ENCODE assay signal across 20 cellular contexts in genomic region chr6:168442646-168443045, GRCh38. TPM values are rescaled to one million over a fixed set of nuclear protein-coding genes. Genes with fewer than 3 reads are reported as not detected.
A peak's percentile ranks its signal among the peaks of the same experiment; 100 is the strongest.
DNase-seq lines count a peak whose midpoint lies in the region; ATAC-seq and TF ChIP-seq lines count a peak whose summit lies in the region.
"Had no signal": no experiment of that assay in that cellular context is flagged by ENCODE, and none has a peak within 500 bp of the region (broad histone marks: within the 10 kb centered on the region; RNA-seq: fewer than 3 reads in every experiment).

No MANE protein-coding gene starts in this region.

- H3K4me3 ChIP-seq in H7 (ENCODE audit: insufficient read depth, low read depth, low read length), result no peak overlapping the region
- no peak overlapping the region for H3K4me3 ChIP-seq in mesendoderm (ENCODE audit: low read length)
- H3K4me3 ChIP-seq in stomach smooth muscle (ENCODE audit: low read length in 2 of 2), result peak overlapping the region; percentile 82 to 86
- H3K4me3 ChIP-seq: body of pancreas had no signal

- no peak overlapping the region for H2AK5ac ChIP-seq in mesendoderm (ENCODE audit: low read length)

- H3K9me3 Mint-ChIP-seq in chondrocyte (ENCODE audit: low read depth), result no peaks in the 10 kb centered on the region
- H3K9me3 Mint-ChIP-seq: activated CD4-positive, alpha-beta memory T cell treated with anti-CD3 and anti-CD28 coated beads for 36 hours; activated naive CD4-positive, alpha-beta T cell treated with anti-CD3 and anti-CD28 coated beads, Interleukin-2, amount 10 ng/mL, durations not matched to agents 7 days and 5 days; T-helper 1 cell treated with Interleukin-12 subunit alpha and Interleukin-12 subunit beta and Interleukin-4 antibody, amounts not matched to agents 30 μg/mL and 1 μg/mL, for 36 hours had no signal

- H3K18ac ChIP-seq in mesendoderm (ENCODE audit: low read length), result no peak overlapping the region

- H2BK5ac ChIP-seq in mesendoderm (ENCODE audit: low read length), result no peak overlapping the region

- H3K79me2 ChIP-seq in mesendoderm (ENCODE audit: control insufficient read depth, insufficient read depth, low read length), result no peaks in the 10 kb centered on the region

- no peaks in the 10 kb centered on the region for H3K9me3 ChIP-seq in stomach smooth muscle (ENCODE audit: control insufficient read depth in 2 of 2, low read length in 2 of 2)
- H3K9me3 ChIP-seq: body of pancreas, upper lobe of left lung had no signal

- no peak overlapping the region for H3K23ac ChIP-seq in mesendoderm (ENCODE audit: low read length)

- H3K4me1 ChIP-seq in mesendoderm (ENCODE audit: control insufficient read depth, low read depth, low read length) (peaks cover 4% of the 10 kb centered on the region), stomach smooth muscle (ENCODE audit: control insufficient read depth, insufficient read depth, low read length) (peaks cover 34% of the 10 kb centered on the region)

- H3K56ac ChIP-seq in mesendoderm (ENCODE audit: low read length), result no peak overlapping the region

- TF ChIP-seq CTCF in chondrocyte (IDR thresholded peaks at IDR 0.05) (peak; percentile 21), omental fat pad (IDR thresholded peaks at IDR 0.05) (no peak)

- H3K27me3 Mint-ChIP-seq in chondrocyte (ENCODE audit: low read depth), result peaks cover 24% of the 10 kb centered on the region

- H2BK120ac ChIP-seq in mesendoderm (ENCODE audit: low read depth, low read length), result no peak overlapping the region

- H3K9ac ChIP-seq in mesendoderm (ENCODE audit: low read length) (no peak overlapping the region), stomach smooth muscle (ENCODE audit: low read length in 2 of 2) (peak overlapping the region; percentile 68 to 70)

- no peak overlapping the region for H3K4ac ChIP-seq in mesendoderm (ENCODE audit: low read depth, low read length)

- H3K4me1 Mint-ChIP-seq in chondrocyte (ENCODE audit: low read depth), result peaks cover 67% of the 10 kb centered on the region
- H3K4me1 Mint-ChIP-seq: activated naive CD4-positive, alpha-beta T cell treated with anti-CD3 and anti-CD28 coated beads, Interleukin-2, amount 10 ng/mL, durations not matched to agents 7 days and 5 days had no signal

- DNase-seq in H7 (peak; percentile 51), chondrocyte (ENCODE audit: low spot score) (no peak), mesendoderm (peak; percentile 52), omental fat pad (ENCODE audit: low spot score) (no peak), iPS-NIHi7 (ENCODE audit: extremely low spot score) (no peak)
- no peak for DNase-seq in stimulated activated CD4-positive, alpha-beta T cell treated with anti-CD3 and anti-CD28 coated beads, Interleukin-1b, Interleukin-23, amount 100 ng/mL, for 48 hours
- DNase-seq: activated CD4-positive, alpha-beta memory T cell treated with anti-CD3 and anti-CD28 coated beads for 36 hours; activated naive CD4-positive, alpha-beta T cell treated with anti-CD3 and anti-CD28 coated beads, Interleukin-2, amount 10 ng/mL, durations not matched to agents 7 days and 5 days; body of pancreas; HCEC 1CT; mammary epithelial cell; naive thymus-derived CD8-positive, alpha-beta T cell; NCI-H526; WERI-Rb-1 had no signal

- H3K36me3 Mint-ChIP-seq in chondrocyte (ENCODE audit: low read depth), result peaks cover 6% of the 10 kb centered on the region
- H3K36me3 Mint-ChIP-seq: activated CD4-positive, alpha-beta memory T cell treated with anti-CD3 and anti-CD28 coated beads for 36 hours; activated naive CD4-positive, alpha-beta T cell treated with anti-CD3 and anti-CD28 coated beads, Interleukin-2, amount 10 ng/mL, durations not matched to agents 7 days and 5 days; naive thymus-derived CD8-positive, alpha-beta T cell had no signal

- no peak overlapping the region for H3K4me2 ChIP-seq in mesendoderm (ENCODE audit: low read length)

- H3K27ac ChIP-seq in mesendoderm (ENCODE audit: low read depth, low read length), result no peak overlapping the region
- peak overlapping the region; percentile 79 for H3K27ac ChIP-seq in stomach smooth muscle (ENCODE audit: low read length)
- H3K27ac ChIP-seq: body of pancreas, upper lobe of left lung, WERI-Rb-1 had no signal

- H2BK15ac ChIP-seq in mesendoderm (replicated peaks; ENCODE audit: low read depth), result no peak overlapping the region

- no peaks in the 10 kb centered on the region for H3K79me1 ChIP-seq in mesendoderm (ENCODE audit: low read length)

- H3K27me3 ChIP-seq in H7 (ENCODE audit: control insufficient read depth, insufficient read depth, low read length) (peaks cover 44% of the 10 kb centered on the region), mesendoderm (ENCODE audit: insufficient read depth, low read length, poor library complexity) (peaks cover 30% of the 10 kb centered on the region), stomach smooth muscle (ENCODE audit: control insufficient read depth in 1 of 2, insufficient read depth in 2 of 2, low read length in 2 of 2) (no peaks in the 10 kb centered on the region)

- H4K8ac ChIP-seq in mesendoderm (ENCODE audit: low read depth, low read length), result no peak overlapping the region

- no peak overlapping the region for H4K5ac ChIP-seq in mesendoderm (ENCODE audit: low read length)

- H3K4me3 Mint-ChIP-seq in chondrocyte (ENCODE audit: unreplicated experiment), result peak overlapping the region; percentile 69
- H3K4me3 Mint-ChIP-seq: activated CD4-positive, alpha-beta memory T cell treated with anti-CD3 and anti-CD28 coated beads for 36 hours; activated naive CD4-positive, alpha-beta T cell treated with anti-CD3 and anti-CD28 coated beads, Interleukin-2, amount 10 ng/mL, durations not matched to agents 7 days and 5 days; naive thymus-derived CD8-positive, alpha-beta T cell; T-helper 1 cell treated with Interleukin-12 subunit alpha and Interleukin-12 subunit beta and Interleukin-4 antibody, amounts not matched to agents 30 μg/mL and 1 μg/mL, for 36 hours had no signal

- peak overlapping the region; percentile 49 for H3K27ac Mint-ChIP-seq in chondrocyte (ENCODE audit: unreplicated experiment)
- H3K27ac Mint-ChIP-seq: activated CD4-positive, alpha-beta memory T cell treated with anti-CD3 and anti-CD28 coated beads for 36 hours; activated naive CD4-positive, alpha-beta T cell treated with anti-CD3 and anti-CD28 coated beads, Interleukin-2, amount 10 ng/mL, durations not matched to agents 7 days and 5 days; naive thymus-derived CD8-positive, alpha-beta T cell; T-helper 1 cell treated with Interleukin-12 subunit alpha and Interleukin-12 subunit beta and Interleukin-4 antibody, amounts not matched to agents 30 μg/mL and 1 μg/mL, for 36 hours had no signal

- WGBS in mesendoderm (ENCODE audit: extremely low coverage, insufficient coverage, low lambda C conversion rate), result no CpG with 5 or more reads among the region's 5 CpGs

- H3K36me3 ChIP-seq in H7 (replicated peaks; ENCODE audit: control insufficient read depth, insufficient read depth, low read length), result no peaks in the 10 kb centered on the region
- no peaks in the 10 kb centered on the region for H3K36me3 ChIP-seq in mesendoderm (ENCODE audit: control insufficient read depth, insufficient read depth, low read length)
- H3K36me3 ChIP-seq in stomach smooth muscle (ENCODE audit: control insufficient read depth in 2 of 2, insufficient read depth in 2 of 2, low read length in 2 of 2), result no peaks in the 10 kb centered on the region
- H3K36me3 ChIP-seq: upper lobe of left lung, WERI-Rb-1 had no signal

- ATAC-seq in GM19324 (IDR thresholded peaks at IDR 0.05; ENCODE audit: low FRiP score, unreplicated experiment) (no peak), omental fat pad (ENCODE audit: low FRiP score) (no peak)
- ATAC-seq: body of pancreas; naive thymus-derived CD8-positive, alpha-beta T cell had no signal

RNA-seq across cellular contexts. Expression of gene SMOC2, which starts 1.7 kb away (rescaled TPM):
- 0.18 and 0.45 TPM in 2 replicates for total RNA-seq in H7 (2014; rRNA removed; shearing (Covaris generic))
- total RNA-seq in chondrocyte (56.3 to 148 TPM (median 145 TPM) in 3 replicates), omental fat pad (100 to 1,000 TPM in 2 of 4 donors, 10 to 100 TPM in 2; 53.1 to 164 (median 102) TPM)
- 0.83 TPM for polyA plus RNA-seq in mesendoderm (2013, experiment 1 of 2)
- 0.70 TPM for polyA plus RNA-seq in mesendoderm (2013, experiment 2 of 2)
- total RNA-seq: activated CD4-positive, alpha-beta memory T cell treated with anti-CD3 and anti-CD28 coated beads for 36 hours; dermis microvascular lymphatic vessel endothelial cell; mammary epithelial cell; naive thymus-derived CD8-positive, alpha-beta T cell; OCI-LY7 had no signal
- polyA plus RNA-seq: mammary epithelial cell; naive thymus-derived CD8-positive, alpha-beta T cell had no signal

Comparison
In these comparisons a context has a peak if more than half of its experiments do, and no peak if none do; other contexts are left out.
1. DNase-seq: peak in H7 (single experiment) and mesendoderm (single experiment); none in chondrocyte (single experiment), omental fat pad (single experiment), stimulated activated CD4-positive, alpha-beta T cell treated with anti-CD3 and anti-CD28 coated beads, Interleukin-1b, Interleukin-23, amount 100 ng/mL, for 48 hours (single experiment) and iPS-NIHi7 (single experiment).
2. H3K4me3 ChIP-seq: peak in stomach smooth muscle (2 of 2); none in H7 (single experiment) and mesendoderm (single experiment).
3. RNA of gene SMOC2, which starts 1.7 kb away (total RNA-seq): 56.3 to 148 TPM in chondrocyte and 53.1 to 164 TPM in omental fat pad; 0.18 to 0.45 TPM in H7; every median in the first group is over 10 times any median in the second.